1 cellular context compared by ENCODE assay signal in genomic region chr12:6336079-6336858, GRCh38.
TF ChIP-seq lines count a peak whose summit lies in the region.

No MANE protein-coding gene starts in this region.

TF ChIP-seq in HEK293, 187 proteins besides CTCF, POLR2A, EP300 and RAD21 (continued from another document):
- peak; percentile 74; the same call in 1 of the 2 replicates for TF ChIP-seq ZNF692 (tag by site-specific recombination; IDR thresholded peaks at IDR 0.05)
- TF ChIP-seq ZNF596 (tag by site-specific recombination; IDR thresholded peaks at IDR 0.05): no peak
- TF ChIP-seq ZNF416 (tag by site-specific recombination; IDR thresholded peaks at IDR 0.05): no peak
- no peak for TF ChIP-seq ZNF274 (IDR thresholded peaks at IDR 0.05; ENCODE audit: low read length)
- TF ChIP-seq ZNF274 (tag by site-specific recombination; IDR thresholded peaks at IDR 0.05; ENCODE audit: borderline replicate concordance): no peak
- TF ChIP-seq ZNF169 (tag by site-specific recombination; IDR thresholded peaks at IDR 0.05): no peak
- TF ChIP-seq OSR2 (tag by site-specific recombination; IDR thresholded peaks at IDR 0.05): peak; percentile 56
- no peak for TF ChIP-seq ZNF571 (tag by site-specific recombination; IDR thresholded peaks at IDR 0.05)
- no peak for TF ChIP-seq ZNF449 (tag by site-specific recombination; IDR thresholded peaks at IDR 0.05)
- TF ChIP-seq ZNF394 (tag by site-specific recombination; IDR thresholded peaks at IDR 0.05; ENCODE audit: borderline replicate concordance): peak; percentile 85
- TF ChIP-seq MZF1 (tag by site-specific recombination; IDR thresholded peaks at IDR 0.05; ENCODE audit: borderline replicate concordance): peak; percentile 90
- peak; percentile 66 for TF ChIP-seq ZNF324 (tag by site-specific recombination; IDR thresholded peaks at IDR 0.05)
- no peak for TF ChIP-seq ZNF768 (tag by site-specific recombination; IDR thresholded peaks at IDR 0.05)
- no peak for TF ChIP-seq ZNF645 (tag by site-specific recombination; IDR thresholded peaks at IDR 0.05)
- no peak for TF ChIP-seq ZNF350 (tag by site-specific recombination; IDR thresholded peaks at IDR 0.05)
TF ChIP-seq in HEK293: peak in this region for 74.
